23 cellular contexts compared by ENCODE assay signal in the genomic region with DNA sequence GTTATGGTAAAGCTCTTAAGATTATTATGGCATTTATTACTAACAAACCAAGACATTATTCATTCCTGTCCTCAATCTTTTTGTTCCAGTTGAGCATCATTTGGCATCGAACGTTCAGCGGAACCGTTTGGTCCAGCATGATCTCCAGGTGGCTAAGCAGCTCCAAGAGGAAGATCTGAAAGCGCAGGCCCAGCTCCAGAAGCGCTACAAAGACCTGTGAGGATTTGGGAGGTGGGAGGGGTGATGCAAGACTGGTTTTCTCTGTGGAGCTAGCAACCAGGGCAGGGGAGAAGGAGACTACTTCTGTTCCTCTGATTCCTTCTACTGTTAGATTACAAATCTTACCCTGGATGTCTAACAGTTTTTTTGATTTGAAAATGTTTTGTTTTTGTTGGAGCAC. TPM values are rescaled to one million over a fixed set of nuclear protein-coding genes. Genes with fewer than 3 reads are reported as not detected.
DNase-seq lines count a peak whose midpoint lies in the region; ATAC-seq and TF ChIP-seq lines count a peak whose summit lies in the region.
"Had no signal": no experiment of that assay in that cellular context is flagged by ENCODE, and none has a peak within 500 bp of the region (broad histone marks: within the 10 kb centered on the region; RNA-seq: fewer than 3 reads in every experiment).

No MANE protein-coding gene starts in this region.

- H3K23me2 ChIP-seq in H9 (ENCODE audit: insufficient read length, low read depth, low read length, poor library complexity, severe bottlenecking), result no peaks in the 10 kb centered on the region

- H3K4ac ChIP-seq in H9 (ENCODE audit: low read depth, low read length), result no peak overlapping the region
- H3K4ac ChIP-seq in mesenchymal stem cell (ENCODE audit: low read depth in 1 of 2, low read length in 2 of 2), result no peak overlapping the region

- H3K9ac ChIP-seq in H9 (ENCODE audit: extremely low read depth, insufficient read length, low read length) (no peak overlapping the region), mammary epithelial cell (ENCODE audit: insufficient read depth, low read length) (no peak overlapping the region), mesenchymal stem cell (ENCODE audit: low read length) (no peak overlapping the region)
- H3K9ac ChIP-seq: BLaER1 had no signal

- H3K4me3 ChIP-seq in mammary epithelial cell (replicated peaks in 1 of 3; ENCODE audit: insufficient read depth in 1 of 3, low read depth in 2 of 3, low read length in 3 of 3), result no peak overlapping the region
- no peak overlapping the region for H3K4me3 ChIP-seq in mesenchymal stem cell (ENCODE audit: insufficient read depth in 1 of 2, low read depth in 1 of 2, low read length in 2 of 2)
- H3K4me3 ChIP-seq in right lobe of liver, result no peak overlapping the region
- H3K4me3 ChIP-seq in transverse colon, result no peak overlapping the region
- H3K4me3 ChIP-seq: BLaER1, body of pancreas, psoas muscle had no signal

- WGBS in H9 (ENCODE audit: extremely low coverage, insufficient read length, low lambda C conversion rate), result no CpG with 5 or more reads among the region's 6 CpGs
- 81% methylated on average over 6 of the region's 6 CpGs for WGBS in mammary epithelial cell (ENCODE audit: low coverage, missing lambda C conversion rate)
- 98% methylated on average over 5 of the region's 6 CpGs for WGBS in mesenchymal stem cell
- 93% methylated on average over 6 of the region's 6 CpGs for WGBS in right lobe of liver (ENCODE audit: insufficient coverage, low coverage, low lambda C conversion rate, missing lambda C conversion rate)
- 81 to 92% methylated on average over 6 of the region's 6 CpGs for WGBS in transverse colon (ENCODE audit: low coverage in 1 of 2), 2 donors

- H3K9me3 ChIP-seq in H9 (ENCODE audit: control insufficient read depth, low read depth, low read length), result no peaks in the 10 kb centered on the region
- H3K9me3 ChIP-seq in mammary epithelial cell (replicated peaks; ENCODE audit: insufficient read depth, low read length), result no peaks in the 10 kb centered on the region
- no peaks in the 10 kb centered on the region for H3K9me3 ChIP-seq in mesenchymal stem cell (ENCODE audit: control insufficient read depth, low read length)
- no peaks in the 10 kb centered on the region for H3K9me3 ChIP-seq in right lobe of liver
- H3K9me3 ChIP-seq in transverse colon, result no peaks in the 10 kb centered on the region
- H3K9me3 ChIP-seq: BLaER1, body of pancreas, psoas muscle had no signal

- H2BK5ac ChIP-seq in H9 (ENCODE audit: insufficient read length, low read length) (no peak overlapping the region), mesenchymal stem cell (ENCODE audit: low read depth, low read length, poor library complexity, severe bottlenecking) (no peak overlapping the region)

- H3K23ac ChIP-seq in H9 (ENCODE audit: insufficient read length, low read depth, low read length), result no peak overlapping the region
- H3K23ac ChIP-seq in mesenchymal stem cell (ENCODE audit: low read length in 2 of 2), result no peak overlapping the region

- DNase-seq in Calu3, result no peak
- DNase-seq in H9, result no peak
- no peak for DNase-seq in mammary epithelial cell
- DNase-seq in mesenchymal stem cell, result no peak
- DNase-seq in right lobe of liver, result no peak
- no peak for DNase-seq in transverse colon
- DNase-seq in middle frontal gyrus (ENCODE audit: extremely low spot score, low spot score), result no peak
- DNase-seq: activated CD4-positive, alpha-beta T cell treated with anti-CD3 and anti-CD28 coated beads, Interleukin-2, amount 50 U/mL, for 4 hours; activated naive CD4-positive, alpha-beta T cell treated with Interleukin-2 at 50 U/mL for 16 hours; activated T-cell treated with anti-CD3 and anti-CD28 coated beads, Interleukin-2, amount 50 U/mL, for 72 hours; body of pancreas; DMS53; HCEC 1CT; naive B cell; NCI-H1694; NCI-H524 treated with DMSO at 0.1 percent for 48 hours; PC-3; psoas muscle; SHP77 treated with DMSO at 0.1 percent for 48 hours; stimulated activated naive CD8-positive, alpha-beta T cell treated with anti-CD3 and anti-CD28 coated beads, Interleukin-15, Interleukin-2, amounts not matched to agents 100 U/mL and 50 U/mL, for 24 hours had no signal

- peaks cover 2% of the 10 kb centered on the region; the same call in 1 of the 2 replicates for H3K79me2 ChIP-seq in H9 (ENCODE audit: insufficient read depth, low read length)
- H3K79me2 ChIP-seq in mammary epithelial cell (ENCODE audit: insufficient read depth, low read length), result peaks cover 79% of the 10 kb centered on the region

- H3K4me1 Mint-ChIP-seq in Calu3 (ENCODE audit: low read depth, unreplicated experiment) (peaks cover 59% of the 10 kb centered on the region), H9 (peaks cover 34 to 44% of the 10 kb centered on the region in 2 experiments)

- H3K14ac ChIP-seq in H9 (ENCODE audit: insufficient read depth, low read length), result no peak overlapping the region
- H3K14ac ChIP-seq in mesenchymal stem cell (ENCODE audit: low read length in 2 of 2), result no peak overlapping the region

- no peak overlapping the region for H4K5ac ChIP-seq in H9 (ENCODE audit: insufficient read length, low read depth, low read length)

- dilution Hi-C loops in mammary epithelial cell (cut with HindIII; ENCODE audit: low sequenced_read_pairs), result no loop called here

- H2AFZ ChIP-seq in H9 (ENCODE audit: low read length) (no peak overlapping the region), mammary epithelial cell (ENCODE audit: low read depth, low read length) (no peak overlapping the region), mesenchymal stem cell (ENCODE audit: low read depth, low read length) (no peak overlapping the region)

- H3K27ac Mint-ChIP-seq in Calu3 (ENCODE audit: unreplicated experiment) (peak overlapping the region; percentile 76), H9 (peak overlapping the region in 2 of 3 experiments; percentile 67 to 69; a peak in 3 of 7 replicates)
- H3K27ac Mint-ChIP-seq: activated T-cell treated with anti-CD3 and anti-CD28 coated beads, Interleukin-2, amount 50 U/mL, for 72 hours had no signal

- H3K27ac ChIP-seq in H9 (ENCODE audit: insufficient read length, low read depth, low read length) (no peak overlapping the region), mammary epithelial cell (ENCODE audit: insufficient read depth, low read depth, low read length) (peak overlapping the region; percentile 91), mesenchymal stem cell (ENCODE audit: low read length, poor library complexity, severe bottlenecking) (no peak overlapping the region), right lobe of liver (no peak overlapping the region), transverse colon (no peak overlapping the region)
- H3K27ac ChIP-seq: BLaER1, VCaP had no signal

- no peaks in the 10 kb centered on the region for H3K27me3 Mint-ChIP-seq in Calu3 (ENCODE audit: unreplicated experiment)
- no peaks in the 10 kb centered on the region for H3K27me3 Mint-ChIP-seq in H9 (ENCODE audit: low read depth)
- H3K27me3 Mint-ChIP-seq: naive B cell had no signal

- no peak overlapping the region for H3K4me3 Mint-ChIP-seq in Calu3 (ENCODE audit: low read depth, unreplicated experiment)
- no peak overlapping the region for H3K4me3 Mint-ChIP-seq in H9
- H3K4me3 Mint-ChIP-seq: activated T-cell treated with anti-CD3 and anti-CD28 coated beads, Interleukin-2, amount 50 U/mL, for 72 hours; naive B cell had no signal

- H2BK15ac ChIP-seq in H9 (ENCODE audit: low read depth, low read length) (no peak overlapping the region), mesenchymal stem cell (ENCODE audit: low read depth, poor library complexity, severe bottlenecking) (no peak overlapping the region)

- H3K18ac ChIP-seq in H9 (ENCODE audit: insufficient read length, low read depth, low read length), result no peak overlapping the region
- H3K18ac ChIP-seq in mesenchymal stem cell (ENCODE audit: low read depth in 1 of 2, low read length in 2 of 2), result no peak overlapping the region

- BruUV-seq in Calu3 (replicated peaks; lab: Mats Ljungman, UMichigan) (no TSS peak), mammary epithelial cell (replicated peaks; lab: Mats Ljungman, UMichigan) (no TSS peak)

- H3K27me3 ChIP-seq in H9 (ENCODE audit: insufficient read depth, low read length) (no peaks in the 10 kb centered on the region), mammary epithelial cell (ENCODE audit: insufficient read depth, low read length) (no peaks in the 10 kb centered on the region), mesenchymal stem cell (ENCODE audit: control insufficient read depth in 1 of 2, insufficient read depth in 1 of 2, low read length in 2 of 2) (no peaks in the 10 kb centered on the region), right lobe of liver (no peaks in the 10 kb centered on the region), transverse colon (no peaks in the 10 kb centered on the region)
- H3K27me3 ChIP-seq: BLaER1, body of pancreas had no signal

- no peak overlapping the region for H2BK120ac ChIP-seq in H9 (ENCODE audit: low read depth, low read length, poor library complexity, severe bottlenecking)
- H2BK120ac ChIP-seq in mesenchymal stem cell (ENCODE audit: low read depth, low read length), result no peak overlapping the region

- no peaks in the 10 kb centered on the region for H4K20me1 ChIP-seq in H9 (ENCODE audit: control insufficient read depth, insufficient read depth, insufficient read length)
- H4K20me1 ChIP-seq in mammary epithelial cell (ENCODE audit: insufficient read depth, low read length), result no peaks in the 10 kb centered on the region

- no peak overlapping the region for H2BK20ac ChIP-seq in H9 (ENCODE audit: low read depth, low read length, poor library complexity, severe bottlenecking)

- H4K8ac ChIP-seq in H9 (replicated peaks; ENCODE audit: insufficient read length, low read depth, low read length) (no peak overlapping the region), mesenchymal stem cell (ENCODE audit: low read length) (no peak overlapping the region)

- H3K36me3 ChIP-seq in mammary epithelial cell (ENCODE audit: insufficient read depth, low read length) (peaks cover 8% of the 10 kb centered on the region), mesenchymal stem cell (ENCODE audit: control insufficient read depth in 1 of 2, insufficient read depth in 2 of 2, low read depth in 1 of 2, low read length in 2 of 2) (peaks cover 7 to 58% of the 10 kb centered on the region in 2 experiments), right lobe of liver (peaks cover 0 to 40% (median 4%) of the 10 kb centered on the region in 4 donors), transverse colon (peaks cover 0 to 28% (median 2%) of the 10 kb centered on the region in 4 donors)

- H3K79me1 ChIP-seq in H9 (ENCODE audit: insufficient read depth, low read depth, low read length, poor library complexity, severe bottlenecking), result no peaks in the 10 kb centered on the region
- H3K79me1 ChIP-seq in mesenchymal stem cell (replicated peaks; ENCODE audit: low read length, poor library complexity, severe bottlenecking), result peaks cover 14% of the 10 kb centered on the region

- H2AK5ac ChIP-seq in H9 (ENCODE audit: insufficient read length, low read length) (no peak overlapping the region), mesenchymal stem cell (ENCODE audit: low read length, severe bottlenecking) (peak overlapping the region; percentile 61)

- H2BK12ac ChIP-seq in H9 (ENCODE audit: insufficient read length, low read depth, low read length) (no peak overlapping the region), mesenchymal stem cell (ENCODE audit: low read length in 2 of 2) (no peak overlapping the region)

- ATAC-seq in right lobe of liver (no peak), GM19395 (IDR thresholded peaks at IDR 0.05; ENCODE audit: unreplicated experiment) (no peak)
- ATAC-seq: activated T-cell treated with anti-CD3 and anti-CD28 coated beads, Interleukin-2, amount 50 U/mL, for 72 hours; body of pancreas; PC-3; psoas muscle; stimulated activated naive CD8-positive, alpha-beta T cell treated with anti-CD3 and anti-CD28 coated beads, Interleukin-15, Interleukin-2, amounts not matched to agents 100 U/mL and 50 U/mL, for 24 hours had no signal

- H3T11ph ChIP-seq in H9 (ENCODE audit: low read length), result no peak overlapping the region

- TF ChIP-seq POLR2A in right lobe of liver (IDR thresholded peaks at IDR 0.05) (no peak), transverse colon (IDR thresholded peaks at IDR 0.05) (no peak)

- H3K9me3 Mint-ChIP-seq in Calu3 (ENCODE audit: low read depth, unreplicated experiment), result no peaks in the 10 kb centered on the region
- no peaks in the 10 kb centered on the region for H3K9me3 Mint-ChIP-seq in H9
- H3K9me3 Mint-ChIP-seq: activated T-cell treated with anti-CD3 and anti-CD28 coated beads, Interleukin-2, amount 50 U/mL, for 72 hours; naive B cell had no signal

- intact Hi-C loops in Calu3 (cut with micrococcal nuclease; ENCODE audit: unreplicated experiment) (loop anchor here (10.0 kb wide), 1 partner anchor 113 kb away; no protein-coding TSS in a partner anchor), mammary epithelial cell (cut with micrococcal nuclease) (loop anchor here (2.0 kb wide), 1 partner anchor 17 kb away; no protein-coding TSS in a partner anchor), right lobe of liver (cut with DNase I) (no loop called here), transverse colon (cut with DNase I; ENCODE audit: low total_unique reads) (no loop called here)

- H3K36me3 Mint-ChIP-seq in Calu3 (ENCODE audit: insufficient read depth, unreplicated experiment) (peaks cover 35% of the 10 kb centered on the region), H9 (ENCODE audit: insufficient read depth in 1 of 3, low read depth in 3 of 3) (peaks cover 9 to 28% (median 12%) of the 10 kb centered on the region in 3 experiments)

- H3K4me2 ChIP-seq in H9 (ENCODE audit: insufficient read depth, insufficient read length, low read length), result no peak overlapping the region
- peak overlapping the region; percentile 83 for H3K4me2 ChIP-seq in mammary epithelial cell (ENCODE audit: insufficient read depth, low read depth, low read length)
- no peak overlapping the region for H3K4me2 ChIP-seq in mesenchymal stem cell (ENCODE audit: low read length, poor library complexity, severe bottlenecking)
- H3K4me2 ChIP-seq: BLaER1 had no signal

- H3K4me1 ChIP-seq in H9 (ENCODE audit: insufficient read depth, low read length) (peaks cover 15% of the 10 kb centered on the region; the same call in 1 of the 2 replicates), mammary epithelial cell (ENCODE audit: insufficient read depth, low read length) (peaks cover 64% of the 10 kb centered on the region), mesenchymal stem cell (ENCODE audit: control insufficient read depth, insufficient read depth, low read depth, low read length) (peaks cover 1% of the 10 kb centered on the region), right lobe of liver (peaks cover 0 to 35% (median 14%) of the 10 kb centered on the region in 4 donors), transverse colon (peaks cover 20 to 30% (median 25%) of the 10 kb centered on the region in 4 donors)

- H4K91ac ChIP-seq in H9 (ENCODE audit: insufficient read length, low read depth, low read length), result no peak overlapping the region
- H4K91ac ChIP-seq in mesenchymal stem cell (ENCODE audit: low read length), result no peak overlapping the region

- CTCF ChIA-PET in Calu3 (lab: Charles Lee) (interaction anchor here (1.1 to 1.4 kb wide), 2 partner anchors 13 to 19 kb away, joined by 3 to 4 read pairs; no protein-coding TSS in a partner anchor), mammary epithelial cell (lab: Charles Lee; ENCODE audit: low non-redundant PET) (no interaction called here)

- in situ Hi-C loops in mammary epithelial cell (cut with MboI; ENCODE audit: low sequenced_read_pairs in 2 of 2) (no loop called here), transverse colon (cut with MboI; ENCODE audit: low pct_ligation_motif_present in 1 of 4, low pct_unique_long_range_greater_than_20kb in 1 of 4, low sequenced_read_pairs in 3 of 4) (no loop called here)

- TF ChIP-seq CTCF in Calu3 (IDR thresholded peaks at IDR 0.05; ENCODE audit: unreplicated experiment) (no peak), H9 (conservative IDR thresholded peaks at IDR 0.05) (no peak), mammary epithelial cell (conservative IDR thresholded peaks at IDR 0.05 in 1 of 2, IDR thresholded peaks at IDR 0.05 in 1 of 2; ENCODE audit: extremely low read depth in 1 of 2, insufficient read depth in 1 of 2, low read depth in 1 of 2, low read length in 2 of 2) (no peak), right lobe of liver (IDR thresholded peaks at IDR 0.05) (no peak), transverse colon (IDR thresholded peaks at IDR 0.05) (no peak)

- TF ChIP-seq EP300 in transverse colon (IDR thresholded peaks at IDR 0.05; ENCODE audit: low read depth), result no peak

- H3K56ac ChIP-seq in H9 (ENCODE audit: insufficient read length, low read depth, low read length), result no peak overlapping the region

RNA-seq across cellular contexts. Expression of a gene that starts 27.6 kb away (rescaled TPM):
- 1.5 and 1.6 TPM in 2 replicates for total RNA-seq in Calu3 (2022)
- total RNA-seq in H9 (2021), result 0.09 and 0.26 TPM in 2 replicates
- total RNA-seq in mammary epithelial cell, result under 1 TPM in 1 of 2 donors, not detected in 1; 0.42 TPM
- 0.05 TPM for polyA plus RNA-seq in mammary epithelial cell
- polyA minus RNA-seq in mammary epithelial cell, result not detected
- polyA plus RNA-seq in mesenchymal stem cell (2013, experiment 1 of 2), result 0.55 TPM
- 0.55 TPM for polyA plus RNA-seq in mesenchymal stem cell (2013, experiment 2 of 2)
- total RNA-seq in right lobe of liver, result under 1 TPM in 1 of 6 experiments, not detected in 5; 0.38 TPM
- 1 to 10 TPM in 2 of 4 donors, under 1 TPM in 1, not detected in 1; 0.27 to 3.4 (median 2.2) TPM for total RNA-seq in transverse colon
- total RNA-seq: activated T-cell treated with anti-CD3 and anti-CD28 coated beads, Interleukin-2, amount 50 U/mL, for 72 hours; body of pancreas; PC-3 had no signal

RNA-seq across cellular contexts. Expression of a gene that starts 28.7 kb away (rescaled TPM):
- total RNA-seq in Calu3 (2022) (124 and 134 TPM in 2 replicates), H9 (2021) (20.7 and 21.0 TPM in 2 replicates), mammary epithelial cell (10 to 100 TPM; 74.8 to 85.0 TPM), right lobe of liver (10 to 100 TPM; 36.1 to 96.3 (median 65.1) TPM), transverse colon (10 to 100 TPM; 61.3 to 78.0 (median 69.5) TPM)
- 36.5 TPM for polyA plus RNA-seq in mammary epithelial cell
- 28.9 TPM for polyA minus RNA-seq in mammary epithelial cell
- 83.5 TPM for polyA plus RNA-seq in mesenchymal stem cell (2013, experiment 1 of 2)
- polyA plus RNA-seq in mesenchymal stem cell (2013, experiment 2 of 2), result 86.8 TPM

Comparison
In these comparisons a context has a peak if more than half of its experiments do, and no peak if none do; other contexts are left out.
1. intact Hi-C loops: an anchor here in Calu3 (10.0 kb wide) and mammary epithelial cell (2.0 kb wide); none called in right lobe of liver and transverse colon.